In genomic region chr9:65400886-65401285, GRCh38 we compare ENCODE assay signal across 21 cellular contexts.
DNase-seq lines count a peak whose midpoint lies in the region; ATAC-seq and TF ChIP-seq lines count a peak whose summit lies in the region.
"Had no signal": no experiment of that assay in that cellular context is flagged by ENCODE, and none has a peak within 500 bp of the region (broad histone marks: within the 10 kb centered on the region; RNA-seq: fewer than 3 reads in every experiment).

No MANE protein-coding gene starts in this region.

- no peaks in the 10 kb centered on the region for H3K36me3 Mint-ChIP-seq in type B pancreatic cell
- H3K36me3 Mint-ChIP-seq in activated T-helper 2 cell treated with anti-CD3 and anti-CD28 coated beads, Interferon-gamma antibody, Interleukin-2, Interleukin-4, amounts not matched to agents 10 μg/mL and 5 μg/mL and 100 μg/mL, durations not matched to agents 14 hours and 24 hours and 36 hours (ENCODE audit: low read depth) = no peaks in the 10 kb centered on the region
- H3K36me3 Mint-ChIP-seq: CD8-positive, alpha-beta memory T cell had no signal

- no peak overlapping the region for H3K4me3 Mint-ChIP-seq in type B pancreatic cell
- H3K4me3 Mint-ChIP-seq in activated T-helper 2 cell treated with anti-CD3 and anti-CD28 coated beads, Interferon-gamma antibody, Interleukin-2, Interleukin-4, amounts not matched to agents 10 μg/mL and 5 μg/mL and 100 μg/mL, durations not matched to agents 14 hours and 24 hours and 36 hours (ENCODE audit: low read depth) = no peak overlapping the region
- H3K4me3 Mint-ChIP-seq: B cell; CD4-positive, alpha-beta T cell; CD8-positive, alpha-beta memory T cell; H9; HFFc6 had no signal

- H3K79me2 ChIP-seq in osteoblast (ENCODE audit: insufficient read depth, low read length) = no peaks in the 10 kb centered on the region

- ATAC-seq in GM21723 (IDR thresholded peaks at IDR 0.05; ENCODE audit: unreplicated experiment) = no peak
- ATAC-seq: GM12878 had no signal

- no peak overlapping the region for H3K27ac ChIP-seq in osteoblast (ENCODE audit: low read depth, low read length)
- H3K27ac ChIP-seq: 22Rv1, BLaER1, C4-2B, GM23248 had no signal

- H4K20me1 ChIP-seq in osteoblast (ENCODE audit: insufficient read depth, low read length) = no peaks in the 10 kb centered on the region
- H4K20me1 ChIP-seq: BLaER1 had no signal

- H3K4me1 ChIP-seq in osteoblast (ENCODE audit: insufficient read depth, low read length) = no peaks in the 10 kb centered on the region
- H3K4me1 ChIP-seq: BLaER1 had no signal

- no peaks in the 10 kb centered on the region for H3K27me3 Mint-ChIP-seq in type B pancreatic cell
- no peaks in the 10 kb centered on the region for H3K27me3 Mint-ChIP-seq in activated T-helper 2 cell treated with anti-CD3 and anti-CD28 coated beads, Interferon-gamma antibody, Interleukin-2, Interleukin-4, amounts not matched to agents 10 μg/mL and 5 μg/mL and 100 μg/mL, durations not matched to agents 14 hours and 24 hours and 36 hours (ENCODE audit: low read depth)
- H3K27me3 Mint-ChIP-seq: B cell; CD4-positive, alpha-beta T cell; CD8-positive, alpha-beta memory T cell had no signal

- H3K9me3 ChIP-seq in osteoblast (ENCODE audit: low read depth, low read length) = no peaks in the 10 kb centered on the region
- H3K9me3 ChIP-seq: BLaER1 had no signal

- no peak overlapping the region for H3K4me3 ChIP-seq in osteoblast (ENCODE audit: insufficient read depth, low read length)
- H3K4me3 ChIP-seq: BLaER1, GM12878, GM23248 had no signal

- no peak overlapping the region for H3K4me2 ChIP-seq in osteoblast (ENCODE audit: insufficient read depth, low read length)
- H3K4me2 ChIP-seq: BLaER1 had no signal

- intact Hi-C loops in activated T-helper 2 cell treated with anti-CD3 and anti-CD28 coated beads, Interferon-gamma antibody, Interleukin-2, Interleukin-4, amounts not matched to agents 10 μg/mL and 5 μg/mL and 100 μg/mL, durations not matched to agents 14 hours and 24 hours and 36 hours (cut with micrococcal nuclease) = no loop called here

- TF ChIP-seq CTCF in osteoblast (IDR thresholded peaks at IDR 0.05; ENCODE audit: extremely low read depth, low read depth, low read length) (no peak), type B pancreatic cell (conservative IDR thresholded peaks at IDR 0.05) (no peak)

- no peaks in the 10 kb centered on the region for H3K27me3 ChIP-seq in osteoblast (ENCODE audit: insufficient read depth, low read length)
- H3K27me3 ChIP-seq: BLaER1 had no signal

- H3K27ac Mint-ChIP-seq in type B pancreatic cell = no peak overlapping the region
- no peak overlapping the region for H3K27ac Mint-ChIP-seq in activated T-helper 2 cell treated with anti-CD3 and anti-CD28 coated beads, Interferon-gamma antibody, Interleukin-2, Interleukin-4, amounts not matched to agents 10 μg/mL and 5 μg/mL and 100 μg/mL, durations not matched to agents 14 hours and 24 hours and 36 hours
- H3K27ac Mint-ChIP-seq: B cell; CD4-positive, alpha-beta T cell; CD8-positive, alpha-beta memory T cell; H9; HFFc6 had no signal

- DNase-seq in activated effector memory CD4-positive, alpha-beta T cell treated with anti-CD3 and anti-CD28 coated beads, Interleukin-2, amount 50 U/mL, for 16 hours = peak; percentile 58
- no peak for DNase-seq in activated effector memory CD4-positive, alpha-beta T cell treated with Interleukin-2 at 50 U/mL for 16 hours
- DNase-seq in osteoblast (ENCODE audit: insufficient read length, low spot score, missing footprints) (peak; percentile 50), type B pancreatic cell (ENCODE audit: extremely low spot score, unreplicated experiment) (peak; percentile 40)
- no peak for DNase-seq in stimulated activated naive CD4-positive, alpha-beta T cell (lab: John Stamatoyannopoulos, UW)
- no peak for DNase-seq in activated T-helper 2 cell treated with anti-CD3 and anti-CD28 coated beads, Interferon-gamma antibody, Interleukin-2, Interleukin-4, amounts not matched to agents 10 μg/mL and 5 μg/mL and 100 μg/mL, durations not matched to agents 14 hours and 24 hours and 36 hours (ENCODE audit: low spot score)
- DNase-seq: CD4-positive, alpha-beta T cell; CD8-positive, alpha-beta memory T cell; DMS 273 treated with DMSO at 0.1 percent for 48 hours; DMS79; EL; GDM1; GM23248; H9; HFFc6 had no signal

- H3K36me3 ChIP-seq in osteoblast (ENCODE audit: insufficient read depth, low read length) = no peaks in the 10 kb centered on the region
- H3K36me3 ChIP-seq: BLaER1 had no signal

- no peaks in the 10 kb centered on the region for H3K9me3 Mint-ChIP-seq in type B pancreatic cell
- peaks cover 43% of the 10 kb centered on the region for H3K9me3 Mint-ChIP-seq in activated T-helper 2 cell treated with anti-CD3 and anti-CD28 coated beads, Interferon-gamma antibody, Interleukin-2, Interleukin-4, amounts not matched to agents 10 μg/mL and 5 μg/mL and 100 μg/mL, durations not matched to agents 14 hours and 24 hours and 36 hours

- H2AFZ ChIP-seq in osteoblast (ENCODE audit: low read length) = no peak overlapping the region
- H2AFZ ChIP-seq: GM23248 had no signal

- no peaks in the 10 kb centered on the region for H3K4me1 Mint-ChIP-seq in type B pancreatic cell (ENCODE audit: unreplicated experiment)
- H3K4me1 Mint-ChIP-seq in activated T-helper 2 cell treated with anti-CD3 and anti-CD28 coated beads, Interferon-gamma antibody, Interleukin-2, Interleukin-4, amounts not matched to agents 10 μg/mL and 5 μg/mL and 100 μg/mL, durations not matched to agents 14 hours and 24 hours and 36 hours (ENCODE audit: low read depth) = no peaks in the 10 kb centered on the region
- H3K4me1 Mint-ChIP-seq: B cell; CD8-positive, alpha-beta memory T cell; H9 had no signal

Comparison
In these comparisons a context has a peak if more than half of its experiments do, and no peak if none do; other contexts are left out.
1. DNase-seq: peak in activated effector memory CD4-positive, alpha-beta T cell treated with anti-CD3 and anti-CD28 coated beads, Interleukin-2, amount 50 U/mL, for 16 hours (single experiment), osteoblast (single experiment) and type B pancreatic cell (single experiment); none in activated effector memory CD4-positive, alpha-beta T cell treated with Interleukin-2 at 50 U/mL for 16 hours (single experiment), stimulated activated naive CD4-positive, alpha-beta T cell (0 of 6) and activated T-helper 2 cell treated with anti-CD3 and anti-CD28 coated beads, Interferon-gamma antibody, Interleukin-2, Interleukin-4, amounts not matched to agents 10 μg/mL and 5 μg/mL and 100 μg/mL, durations not matched to agents 14 hours and 24 hours and 36 hours (single experiment).